Comparison of ENCODE assay signal across 33 cellular contexts in the genomic region with DNA sequence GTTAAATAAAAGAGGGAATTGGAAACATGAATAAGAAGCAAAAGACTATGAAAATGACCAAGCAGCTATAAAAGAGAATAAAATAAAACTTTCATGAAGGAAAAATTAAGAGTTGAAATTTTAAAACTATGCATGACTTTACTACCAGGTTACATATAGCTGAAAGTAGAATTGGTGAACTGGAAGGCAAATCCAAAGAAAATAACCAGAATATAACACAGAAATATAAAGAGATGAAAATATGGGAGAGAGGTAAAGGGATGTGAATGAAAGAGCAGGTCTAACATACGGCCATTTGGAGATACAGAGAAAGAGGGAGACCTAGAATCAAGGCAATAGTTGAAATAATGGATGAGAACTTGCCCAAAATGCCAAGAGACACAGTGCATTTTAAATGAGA.
"Had no signal": no experiment of that assay in that cellular context is flagged by ENCODE, and none has a peak within 500 bp of the region (broad histone marks: within the 10 kb centered on the region; RNA-seq: fewer than 3 reads in every experiment).

No MANE protein-coding gene starts in this region.

- H3K27ac ChIP-seq: adrenal gland, body of pancreas, brain microvascular endothelial cell, breast epithelium, VCaP had no signal

- H3K4me3 ChIP-seq: adrenal gland, body of pancreas, breast epithelium had no signal

- H3K27me3 ChIP-seq: adrenal gland, body of pancreas, brain microvascular endothelial cell, breast epithelium had no signal

- H3K36me3 ChIP-seq: adrenal gland, brain microvascular endothelial cell, breast epithelium had no signal

- DNase-seq: activated B cell treated with CpG ODN at 0.5 μM for 24 hours; activated CD4-positive, alpha-beta memory T cell treated with anti-CD3 and anti-CD28 coated beads for 36 hours; activated CD4-positive, alpha-beta T cell treated with anti-CD3 and anti-CD28 coated beads for 4 hours; activated CD4-positive, alpha-beta T cell treated with anti-CD3 and anti-CD28 coated beads, Interleukin-2, amount 10 ng/mL, durations not matched to agents 24 days and 14 days; activated CD4-positive, alpha-beta T cell treated with anti-CD3 and anti-CD28 coated beads, Interleukin-2, amount 50 U/mL, for 1 hour; activated CD4-positive, alpha-beta T cell treated with anti-CD3 and anti-CD28 coated beads, Interleukin-2, amount 50 U/mL, for 4 hours; activated CD4-positive, CD25-positive, alpha-beta regulatory T cell treated with anti-CD3 and anti-CD28 coated beads, Interleukin-2, amount 50 U/mL, for 72 hours; activated CD8-positive, alpha-beta memory T cell treated with anti-CD3 and anti-CD28 coated beads, Interleukin-2, amount 50 U/mL, for 4 hours; activated CD8-positive, alpha-beta T cell treated with anti-CD3 and anti-CD28 coated beads for 36 hours; activated effector memory CD4-positive, alpha-beta T cell treated with anti-CD3 and anti-CD28 coated beads, Interleukin-2, amount 50 U/mL, for 16 hours; activated gamma-delta T cell treated with Interleukin-2 at 50 U/mL for 16 hours; activated naive CD4-positive, alpha-beta T cell; activated naive CD4-positive, alpha-beta T cell treated with anti-CD3 and anti-CD28 coated beads for 36 hours; activated naive CD4-positive, alpha-beta T cell treated with anti-CD3 and anti-CD28 coated beads, Interleukin-2, amount 50 U/mL, for 16 hours; activated naive CD8-positive, alpha-beta T cell treated with anti-CD3 and anti-CD28 coated beads for 36 hours; activated T-cell treated with anti-CD3 and anti-CD28 coated beads for 4 hours; activated T-cell treated with anti-CD3 and anti-CD28 coated beads, Interleukin-2, amount 50 U/mL, for 1 hour; activated T-cell treated with anti-CD3 and anti-CD28 coated beads, Interleukin-2, amount 50 U/mL, for 4 hours; activated T-cell treated with anti-CD3 and anti-CD28 coated beads, Interleukin-2, amount 50 U/mL, for 72 hours; adrenal gland; amniotic stem cell; aorta; body of pancreas; brain microvascular endothelial cell; central memory CD4-positive, alpha-beta T cell; T-helper 2 cell; T-helper 9 cell had no signal

- H3K9me3 ChIP-seq: adrenal gland, body of pancreas had no signal

- ATAC-seq: activated CD8-positive, alpha-beta T cell treated with anti-CD3 and anti-CD28 coated beads for 36 hours; activated naive CD4-positive, alpha-beta T cell treated with anti-CD3 and anti-CD28 coated beads, Interleukin-2, amount 50 U/mL, for 72 hours; activated T-cell treated with anti-CD3 and anti-CD28 coated beads, Interleukin-2, amount 50 U/mL, for 4 hours; activated T-cell treated with anti-CD3 and anti-CD28 coated beads, Interleukin-2, amount 50 U/mL, for 72 hours; activated T-helper 17 cell treated with anti-CD3 and anti-CD28 coated beads, Interleukin-2, amount 50 U/mL, for 72 hours; body of pancreas had no signal

- H3K4me1 ChIP-seq: adrenal gland, body of pancreas, breast epithelium had no signal

- FAIRE-seq: astrocyte, TTC549 had no signal
